Comparison of ENCODE assay signal across 9 cellular contexts in genomic region chr11:73350908-73351636, GRCh38. TPM values are rescaled to one million over a fixed set of nuclear protein-coding genes. Genes with fewer than 3 reads are reported as not detected.
A peak's percentile ranks its signal among the peaks of the same experiment; 100 is the strongest.
DNase-seq lines count a peak whose midpoint lies in the region; ATAC-seq and TF ChIP-seq lines count a peak whose summit lies in the region.
"Had no signal": no experiment of that assay in that cellular context is flagged by ENCODE, and none has a peak within 500 bp of the region (broad histone marks: within the 10 kb centered on the region; RNA-seq: fewer than 3 reads in every experiment).

No MANE protein-coding gene starts in this region.

- H3K4me3 Mint-ChIP-seq in glutamatergic neuron (ENCODE audit: unreplicated experiment): no peak overlapping the region
- H3K4me3 Mint-ChIP-seq: activated naive CD8-positive, alpha-beta T cell had no signal

- no peaks in the 10 kb centered on the region for H3K9me3 Mint-ChIP-seq in glutamatergic neuron (ENCODE audit: unreplicated experiment)

- H3K27me3 ChIP-seq in MG63 (no peaks in the 10 kb centered on the region), psoas muscle (ENCODE audit: insufficient read depth in 3 of 3, low read length in 2 of 3) (no peaks in the 10 kb centered on the region)

- peaks cover 3% of the 10 kb centered on the region for H3K4me1 Mint-ChIP-seq in glutamatergic neuron (ENCODE audit: low read depth, unreplicated experiment)

- peaks cover 9% of the 10 kb centered on the region; the same call in 1 of the 2 replicates for H3K36me3 ChIP-seq in MG63
- H3K36me3 ChIP-seq in psoas muscle (ENCODE audit: insufficient read depth in 1 of 2, low read depth in 1 of 2): peaks cover 0 to 12% of the 10 kb centered on the region in 2 donors

- WGBS in psoas muscle, 3 donors: 22 to 25% (median 24%) methylated on average over 16 of the region's 16 CpGs

- H3K27ac ChIP-seq in psoas muscle: no peak overlapping the region

- ATAC-seq in psoas muscle (peak; percentile 56 to 86 (median 75)), HG03457 (IDR thresholded peaks at IDR 0.05; ENCODE audit: unreplicated experiment) (no peak)

- H3K4me1 ChIP-seq in psoas muscle: peaks cover 4% of the 10 kb centered on the region

- DNase-seq in EL (peak; percentile 73), MG63 (peak; percentile 28), SK-MEL-5 (ENCODE audit: low read depth, low spot score) (peak; percentile 86), glutamatergic neuron (peak; percentile 60), psoas muscle (no peak), occipital lobe (lab: John Stamatoyannopoulos, UW) (no peak)
- peak; percentile 62 for DNase-seq in activated naive CD4-positive, alpha-beta T cell treated with Interleukin-2 at 50 U/mL for 16 hours

- no peak overlapping the region for H3K27ac Mint-ChIP-seq in glutamatergic neuron (ENCODE audit: unreplicated experiment)
- H3K27ac Mint-ChIP-seq: activated naive CD8-positive, alpha-beta T cell had no signal

- H3K9me3 ChIP-seq in MG63: no peaks in the 10 kb centered on the region
- H3K9me3 ChIP-seq in psoas muscle: no peaks in the 10 kb centered on the region

- TF ChIP-seq CTCF in glutamatergic neuron (IDR thresholded peaks at IDR 0.05; ENCODE audit: partially characterized antibody, unreplicated experiment) (peak; percentile 99), psoas muscle (IDR thresholded peaks at IDR 0.05) (peak; percentile 99)

- peaks cover 10% of the 10 kb centered on the region for H3K27me3 Mint-ChIP-seq in glutamatergic neuron (ENCODE audit: unreplicated experiment)
- H3K27me3 Mint-ChIP-seq: activated naive CD8-positive, alpha-beta T cell had no signal

- in situ Hi-C loops in SK-MEL-5 (cut with HindIII; ENCODE audit: low pct_unique_long_range_greater_than_20kb, low sequenced_read_pairs): no loop called here

- no peak overlapping the region for H3K4me3 ChIP-seq in MG63
- H3K4me3 ChIP-seq in psoas muscle: no peak overlapping the region

- intact Hi-C loops in psoas muscle (cut with DNase I): loop anchor here in 1 of 2 donors (1.0 to 2.0 kb wide), 2 partner anchors 42 to 310 kb away; no protein-coding TSS in a partner anchor

- H3K36me3 Mint-ChIP-seq in glutamatergic neuron (ENCODE audit: unreplicated experiment): no peaks in the 10 kb centered on the region
- H3K36me3 Mint-ChIP-seq: activated naive CD8-positive, alpha-beta T cell had no signal

RNA-seq across cellular contexts. Expression of gene RELT, which starts 25.1 kb away (rescaled TPM):
- total RNA-seq in MG63 (2014; rRNA removed; shearing (Covaris generic); ENCODE audit: low replicate concordance): 3.2 and 5.0 TPM in 2 replicates
- 11.8 and 11.9 TPM in 2 replicates for total RNA-seq in SK-MEL-5 (2014; rRNA removed; shearing (Covaris generic))
- 13.4 and 15.7 TPM in 2 replicates for polyA plus RNA-seq in SK-MEL-5 (2015; cell fraction: cytosol; rRNA removed)
- polyA plus RNA-seq in SK-MEL-5 (2015; cell fraction: nucleus; rRNA removed): 24.1 and 35.5 TPM in 2 replicates
- 9.2 TPM for total RNA-seq in glutamatergic neuron (ENCODE audit: unreplicated experiment)
- total RNA-seq in psoas muscle: 10 to 100 TPM in 3 of 4 donors, 1 to 10 TPM in 1; 9.0 to 33.0 (median 17.2) TPM
- 10 to 100 TPM in 2 of 3 donors, 1 to 10 TPM in 1; 4.9 to 15.8 (median 15.5) TPM for polyA plus RNA-seq in psoas muscle
- 1.6 TPM for total RNA-seq in occipital lobe

RNA-seq across cellular contexts. Expression of gene ARHGEF17, which starts 43.0 kb away (rescaled TPM):
- 4.7 and 10.9 TPM in 2 replicates for total RNA-seq in MG63 (2014; rRNA removed; shearing (Covaris generic); ENCODE audit: low replicate concordance)
- 1.1 and 1.5 TPM in 2 replicates for total RNA-seq in SK-MEL-5 (2014; rRNA removed; shearing (Covaris generic))
- polyA plus RNA-seq in SK-MEL-5 (2015; cell fraction: cytosol; rRNA removed): 5.2 and 7.0 TPM in 2 replicates
- polyA plus RNA-seq in SK-MEL-5 (2015; cell fraction: nucleus; rRNA removed): 19.2 and 24.5 TPM in 2 replicates
- total RNA-seq in glutamatergic neuron (ENCODE audit: unreplicated experiment): 43.3 TPM
- total RNA-seq in psoas muscle: 10 to 100 TPM; 10.8 to 38.4 (median 15.5) TPM
- 1 to 10 TPM; 5.7 to 7.9 (median 6.9) TPM for polyA plus RNA-seq in psoas muscle
- total RNA-seq in occipital lobe: 19.2 TPM

Comparison
In these comparisons a context has a peak if more than half of its experiments do, and no peak if none do; other contexts are left out.
1. DNase-seq: peak in EL (single experiment), MG63 (single experiment), SK-MEL-5 (single experiment), activated naive CD4-positive, alpha-beta T cell treated with Interleukin-2 at 50 U/mL for 16 hours (single experiment) and glutamatergic neuron (single experiment); none in psoas muscle (0 of 2) and occipital lobe (single experiment).